Comparison of ENCODE assay signal across 1 cellular context in the genomic region with DNA sequence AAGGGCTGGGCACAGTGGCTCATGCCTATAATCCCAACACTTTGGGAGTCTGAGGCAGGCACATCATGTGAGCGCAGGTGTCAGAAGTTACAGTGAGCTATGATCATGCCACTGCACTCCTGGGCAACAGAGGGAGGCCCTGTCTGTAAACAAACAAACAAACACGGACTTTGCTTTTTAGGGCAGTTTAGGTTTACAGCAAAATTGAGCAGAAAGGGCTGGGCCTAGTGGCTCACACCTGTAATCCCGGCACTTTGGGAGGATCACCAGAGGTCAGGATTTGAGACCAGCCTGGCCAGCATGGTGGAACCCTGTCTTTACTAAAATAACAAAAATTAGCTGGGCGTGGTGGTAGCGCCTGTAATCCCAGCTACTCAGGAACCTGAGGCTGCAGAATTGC.
TF ChIP-seq lines count a peak whose summit lies in the region.

No MANE protein-coding gene starts in this region.

TF ChIP-seq in HepG2, 621 proteins besides CTCF, POLR2A, EP300 and RAD21 (continued from another document):
- TF ChIP-seq, protein P1, sequence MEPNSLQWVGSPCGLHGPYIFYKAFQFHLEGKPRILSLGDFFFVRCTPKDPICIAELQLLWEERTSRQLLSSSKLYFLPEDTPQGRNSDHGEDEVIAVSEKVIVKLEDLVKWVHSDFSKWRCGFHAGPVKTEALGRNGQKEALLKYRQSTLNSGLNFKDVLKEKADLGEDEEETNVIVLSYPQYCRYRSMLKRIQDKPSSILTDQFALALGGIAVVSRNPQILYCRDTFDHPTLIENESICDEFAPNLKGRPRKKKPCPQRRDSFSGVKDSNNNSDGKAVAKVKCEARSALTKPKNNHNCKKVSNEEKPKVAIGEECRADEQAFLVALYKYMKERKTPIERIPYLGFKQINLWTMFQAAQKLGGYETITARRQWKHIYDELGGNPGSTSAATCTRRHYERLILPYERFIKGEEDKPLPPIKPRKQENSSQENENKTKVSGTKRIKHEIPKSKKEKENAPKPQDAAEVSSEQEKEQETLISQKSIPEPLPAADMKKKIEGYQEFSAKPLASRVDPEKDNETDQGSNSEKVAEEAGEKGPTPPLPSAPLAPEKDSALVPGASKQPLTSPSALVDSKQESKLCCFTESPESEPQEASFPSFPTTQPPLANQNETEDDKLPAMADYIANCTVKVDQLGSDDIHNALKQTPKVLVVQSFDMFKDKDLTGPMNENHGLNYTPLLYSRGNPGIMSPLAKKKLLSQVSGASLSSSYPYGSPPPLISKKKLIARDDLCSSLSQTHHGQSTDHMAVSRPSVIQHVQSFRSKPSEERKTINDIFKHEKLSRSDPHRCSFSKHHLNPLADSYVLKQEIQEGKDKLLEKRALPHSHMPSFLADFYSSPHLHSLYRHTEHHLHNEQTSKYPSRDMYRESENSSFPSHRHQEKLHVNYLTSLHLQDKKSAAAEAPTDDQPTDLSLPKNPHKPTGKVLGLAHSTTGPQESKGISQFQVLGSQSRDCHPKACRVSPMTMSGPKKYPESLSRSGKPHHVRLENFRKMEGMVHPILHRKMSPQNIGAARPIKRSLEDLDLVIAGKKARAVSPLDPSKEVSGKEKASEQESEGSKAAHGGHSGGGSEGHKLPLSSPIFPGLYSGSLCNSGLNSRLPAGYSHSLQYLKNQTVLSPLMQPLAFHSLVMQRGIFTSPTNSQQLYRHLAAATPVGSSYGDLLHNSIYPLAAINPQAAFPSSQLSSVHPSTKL (CRISPR knock-in tag; IDR thresholded peaks at IDR 0.05): 0 out of 2 replicates have a peak, but pooled peaks have one; percentile 14
- TF ChIP-seq ZNF83 (CRISPR knock-in tag; IDR thresholded peaks at IDR 0.05; ENCODE audit: borderline replicate concordance) (no peak), TOPORS (CRISPR knock-in tag; IDR thresholded peaks at IDR 0.05) (no peak), ZNF841 (CRISPR knock-in tag; IDR thresholded peaks at IDR 0.05; ENCODE audit: borderline replicate concordance) (no peak), PHF8 (CRISPR knock-in tag; IDR thresholded peaks at IDR 0.05) (0 out of 2 replicates have a peak, but pooled peaks have one; percentile 6), ZNF446 (CRISPR knock-in tag; IDR thresholded peaks at IDR 0.05) (no peak), GATAD1 (CRISPR knock-in tag; IDR thresholded peaks at IDR 0.05) (peak; percentile 40; the same call in 1 of the 2 replicates), CENPT (CRISPR knock-in tag; IDR thresholded peaks at IDR 0.05; ENCODE audit: low read depth) (no peak), RARG (CRISPR knock-in tag; IDR thresholded peaks at IDR 0.05; ENCODE audit: low read depth) (no peak), ZSCAN30 (CRISPR knock-in tag; IDR thresholded peaks at IDR 0.05) (no peak), PTBP1 (IDR thresholded peaks at IDR 0.05; ENCODE audit: low read depth, low read length, poor library complexity, severe bottlenecking) (no peak), CBX2 (IDR thresholded peaks at IDR 0.05; ENCODE audit: low read depth, low read length) (no peak), CBX2 (CRISPR knock-in tag; IDR thresholded peaks at IDR 0.05; ENCODE audit: low read depth) (no peak), NR2C2 (CRISPR knock-in tag; IDR thresholded peaks at IDR 0.05; ENCODE audit: borderline replicate concordance) (0 out of 2 replicates have a peak, but pooled peaks have one; percentile 18), ZFP90 (CRISPR knock-in tag; IDR thresholded peaks at IDR 0.05; ENCODE audit: borderline replicate concordance) (no peak), FOXK2 (IDR thresholded peaks at IDR 0.05) (no peak), SATB2 (CRISPR knock-in tag; IDR thresholded peaks at IDR 0.05) (no peak), SALL1 (CRISPR knock-in tag; IDR thresholded peaks at IDR 0.05) (0 out of 2 replicates have a peak, but pooled peaks have one; percentile 25), HOXD1 (CRISPR knock-in tag; IDR thresholded peaks at IDR 0.05) (no peak), CENPX (CRISPR knock-in tag; IDR thresholded peaks at IDR 0.05) (no peak), ARNT2 (CRISPR knock-in tag; IDR thresholded peaks at IDR 0.05; ENCODE audit: low read depth) (0 out of 2 replicates have a peak, but pooled peaks have one; percentile 25), FOXK1 (CRISPR knock-in tag; IDR thresholded peaks at IDR 0.05; ENCODE audit: borderline replicate concordance, low read depth) (peak; percentile 53; the same call in 1 of the 2 replicates), ZNF552 (CRISPR knock-in tag; IDR thresholded peaks at IDR 0.05; ENCODE audit: borderline replicate concordance) (no peak), ZNF331 (CRISPR knock-in tag; IDR thresholded peaks at IDR 0.05) (no peak), SRY (CRISPR knock-in tag; IDR thresholded peaks at IDR 0.05) (peak; percentile 46; the same call in 1 of the 2 replicates), ZSCAN20 (CRISPR knock-in tag; IDR thresholded peaks at IDR 0.05; ENCODE audit: borderline replicate concordance) (no peak), FOXO1 (CRISPR knock-in tag; IDR thresholded peaks at IDR 0.05) (peak; percentile 13; the same call in 1 of the 2 replicates), ZNF256 (CRISPR knock-in tag; conservative IDR thresholded peaks at IDR 0.05) (no peak), ZNF772 (CRISPR knock-in tag; IDR thresholded peaks at IDR 0.05) (0 out of 2 replicates have a peak, but pooled peaks have one; percentile 40)
- TF ChIP-seq, protein P2, sequence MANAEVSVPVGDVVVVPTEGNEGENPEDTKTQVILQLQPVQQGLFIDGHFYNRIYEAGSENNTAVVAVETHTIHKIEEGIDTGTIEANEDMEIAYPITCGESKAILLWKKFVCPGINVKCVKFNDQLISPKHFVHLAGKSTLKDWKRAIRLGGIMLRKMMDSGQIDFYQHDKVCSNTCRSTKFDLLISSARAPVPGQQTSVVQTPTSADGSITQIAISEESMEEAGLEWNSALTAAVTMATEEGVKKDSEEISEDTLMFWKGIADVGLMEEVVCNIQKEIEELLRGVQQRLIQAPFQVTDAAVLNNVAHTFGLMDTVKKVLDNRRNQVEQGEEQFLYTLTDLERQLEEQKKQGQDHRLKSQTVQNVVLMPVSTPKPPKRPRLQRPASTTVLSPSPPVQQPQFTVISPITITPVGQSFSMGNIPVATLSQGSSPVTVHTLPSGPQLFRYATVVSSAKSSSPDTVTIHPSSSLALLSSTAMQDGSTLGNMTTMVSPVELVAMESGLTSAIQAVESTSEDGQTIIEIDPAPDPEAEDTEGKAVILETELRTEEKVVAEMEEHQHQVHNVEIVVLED (CRISPR knock-in tag; IDR thresholded peaks at IDR 0.05; ENCODE audit: borderline replicate concordance): no peak
- TF ChIP-seq, protein P3, sequence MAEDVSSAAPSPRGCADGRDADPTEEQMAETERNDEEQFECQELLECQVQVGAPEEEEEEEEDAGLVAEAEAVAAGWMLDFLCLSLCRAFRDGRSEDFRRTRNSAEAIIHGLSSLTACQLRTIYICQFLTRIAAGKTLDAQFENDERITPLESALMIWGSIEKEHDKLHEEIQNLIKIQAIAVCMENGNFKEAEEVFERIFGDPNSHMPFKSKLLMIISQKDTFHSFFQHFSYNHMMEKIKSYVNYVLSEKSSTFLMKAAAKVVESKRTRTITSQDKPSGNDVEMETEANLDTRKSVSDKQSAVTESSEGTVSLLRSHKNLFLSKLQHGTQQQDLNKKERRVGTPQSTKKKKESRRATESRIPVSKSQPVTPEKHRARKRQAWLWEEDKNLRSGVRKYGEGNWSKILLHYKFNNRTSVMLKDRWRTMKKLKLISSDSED (CRISPR knock-in tag; IDR thresholded peaks at IDR 0.05): no peak
- TF ChIP-seq, protein P4, sequence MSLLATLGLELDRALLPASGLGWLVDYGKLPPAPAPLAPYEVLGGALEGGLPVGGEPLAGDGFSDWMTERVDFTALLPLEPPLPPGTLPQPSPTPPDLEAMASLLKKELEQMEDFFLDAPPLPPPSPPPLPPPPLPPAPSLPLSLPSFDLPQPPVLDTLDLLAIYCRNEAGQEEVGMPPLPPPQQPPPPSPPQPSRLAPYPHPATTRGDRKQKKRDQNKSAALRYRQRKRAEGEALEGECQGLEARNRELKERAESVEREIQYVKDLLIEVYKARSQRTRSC (CRISPR knock-in tag; IDR thresholded peaks at IDR 0.05; ENCODE audit: low read depth): no peak
- TF ChIP-seq, protein P5, sequence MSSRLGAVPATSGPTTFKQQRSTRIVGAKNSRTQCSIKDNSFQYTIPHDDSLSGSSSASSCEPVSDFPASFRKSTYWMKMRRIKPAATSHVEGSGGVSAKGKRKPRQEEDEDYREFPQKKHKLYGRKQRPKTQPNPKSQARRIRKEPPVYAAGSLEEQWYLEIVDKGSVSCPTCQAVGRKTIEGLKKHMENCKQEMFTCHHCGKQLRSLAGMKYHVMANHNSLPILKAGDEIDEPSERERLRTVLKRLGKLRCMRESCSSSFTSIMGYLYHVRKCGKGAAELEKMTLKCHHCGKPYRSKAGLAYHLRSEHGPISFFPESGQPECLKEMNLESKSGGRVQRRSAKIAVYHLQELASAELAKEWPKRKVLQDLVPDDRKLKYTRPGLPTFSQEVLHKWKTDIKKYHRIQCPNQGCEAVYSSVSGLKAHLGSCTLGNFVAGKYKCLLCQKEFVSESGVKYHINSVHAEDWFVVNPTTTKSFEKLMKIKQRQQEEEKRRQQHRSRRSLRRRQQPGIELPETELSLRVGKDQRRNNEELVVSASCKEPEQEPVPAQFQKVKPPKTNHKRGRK (CRISPR knock-in tag; IDR thresholded peaks at IDR 0.05): no peak
- TF ChIP-seq, protein P6, sequence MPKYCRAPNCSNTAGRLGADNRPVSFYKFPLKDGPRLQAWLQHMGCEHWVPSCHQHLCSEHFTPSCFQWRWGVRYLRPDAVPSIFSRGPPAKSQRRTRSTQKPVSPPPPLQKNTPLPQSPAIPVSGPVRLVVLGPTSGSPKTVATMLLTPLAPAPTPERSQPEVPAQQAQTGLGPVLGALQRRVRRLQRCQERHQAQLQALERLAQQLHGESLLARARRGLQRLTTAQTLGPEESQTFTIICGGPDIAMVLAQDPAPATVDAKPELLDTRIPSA (CRISPR knock-in tag; IDR thresholded peaks at IDR 0.05; ENCODE audit: borderline replicate concordance): no peak
- TF ChIP-seq, protein P7, sequence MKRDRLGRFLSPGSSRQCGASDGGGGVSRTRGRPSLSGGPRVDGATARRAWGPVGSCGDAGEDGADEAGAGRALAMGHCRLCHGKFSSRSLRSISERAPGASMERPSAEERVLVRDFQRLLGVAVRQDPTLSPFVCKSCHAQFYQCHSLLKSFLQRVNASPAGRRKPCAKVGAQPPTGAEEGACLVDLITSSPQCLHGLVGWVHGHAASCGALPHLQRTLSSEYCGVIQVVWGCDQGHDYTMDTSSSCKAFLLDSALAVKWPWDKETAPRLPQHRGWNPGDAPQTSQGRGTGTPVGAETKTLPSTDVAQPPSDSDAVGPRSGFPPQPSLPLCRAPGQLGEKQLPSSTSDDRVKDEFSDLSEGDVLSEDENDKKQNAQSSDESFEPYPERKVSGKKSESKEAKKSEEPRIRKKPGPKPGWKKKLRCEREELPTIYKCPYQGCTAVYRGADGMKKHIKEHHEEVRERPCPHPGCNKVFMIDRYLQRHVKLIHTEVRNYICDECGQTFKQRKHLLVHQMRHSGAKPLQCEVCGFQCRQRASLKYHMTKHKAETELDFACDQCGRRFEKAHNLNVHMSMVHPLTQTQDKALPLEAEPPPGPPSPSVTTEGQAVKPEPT (CRISPR knock-in tag; IDR thresholded peaks at IDR 0.05; ENCODE audit: low read depth): no peak
- TF ChIP-seq, protein P8, sequence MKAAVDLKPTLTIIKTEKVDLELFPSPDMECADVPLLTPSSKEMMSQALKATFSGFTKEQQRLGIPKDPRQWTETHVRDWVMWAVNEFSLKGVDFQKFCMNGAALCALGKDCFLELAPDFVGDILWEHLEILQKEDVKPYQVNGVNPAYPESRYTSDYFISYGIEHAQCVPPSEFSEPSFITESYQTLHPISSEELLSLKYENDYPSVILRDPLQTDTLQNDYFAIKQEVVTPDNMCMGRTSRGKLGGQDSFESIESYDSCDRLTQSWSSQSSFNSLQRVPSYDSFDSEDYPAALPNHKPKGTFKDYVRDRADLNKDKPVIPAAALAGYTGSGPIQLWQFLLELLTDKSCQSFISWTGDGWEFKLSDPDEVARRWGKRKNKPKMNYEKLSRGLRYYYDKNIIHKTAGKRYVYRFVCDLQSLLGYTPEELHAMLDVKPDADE (CRISPR knock-in tag; IDR thresholded peaks at IDR 0.05): no peak
- TF ChIP-seq, protein P9, sequence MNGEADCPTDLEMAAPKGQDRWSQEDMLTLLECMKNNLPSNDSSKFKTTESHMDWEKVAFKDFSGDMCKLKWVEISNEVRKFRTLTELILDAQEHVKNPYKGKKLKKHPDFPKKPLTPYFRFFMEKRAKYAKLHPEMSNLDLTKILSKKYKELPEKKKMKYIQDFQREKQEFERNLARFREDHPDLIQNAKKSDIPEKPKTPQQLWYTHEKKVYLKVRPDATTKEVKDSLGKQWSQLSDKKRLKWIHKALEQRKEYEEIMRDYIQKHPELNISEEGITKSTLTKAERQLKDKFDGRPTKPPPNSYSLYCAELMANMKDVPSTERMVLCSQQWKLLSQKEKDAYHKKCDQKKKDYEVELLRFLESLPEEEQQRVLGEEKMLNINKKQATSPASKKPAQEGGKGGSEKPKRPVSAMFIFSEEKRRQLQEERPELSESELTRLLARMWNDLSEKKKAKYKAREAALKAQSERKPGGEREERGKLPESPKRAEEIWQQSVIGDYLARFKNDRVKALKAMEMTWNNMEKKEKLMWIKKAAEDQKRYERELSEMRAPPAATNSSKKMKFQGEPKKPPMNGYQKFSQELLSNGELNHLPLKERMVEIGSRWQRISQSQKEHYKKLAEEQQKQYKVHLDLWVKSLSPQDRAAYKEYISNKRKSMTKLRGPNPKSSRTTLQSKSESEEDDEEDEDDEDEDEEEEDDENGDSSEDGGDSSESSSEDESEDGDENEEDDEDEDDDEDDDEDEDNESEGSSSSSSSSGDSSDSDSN (CRISPR knock-in tag; IDR thresholded peaks at IDR 0.05): no peak; the same call in 1 of the 2 replicates
TF ChIP-seq in HepG2: peak in this region for 33.
